23 cellular contexts compared by ENCODE assay signal in genomic region chr14:105240811-105241576, GRCh38.
"Had no signal": no experiment of that assay in that cellular context is flagged by ENCODE, and none has a peak within 500 bp of the region (broad histone marks: within the 10 kb centered on the region; RNA-seq: fewer than 3 reads in every experiment).

No MANE protein-coding gene starts in this region.

- H3K4me2 ChIP-seq: neural progenitor cell, smooth muscle cell had no signal

- ATAC-seq: left lobe of liver; stimulated activated naive CD8-positive, alpha-beta T cell treated with anti-CD3 and anti-CD28 coated beads, Interleukin-15, amount 100 ng/mL, for 72 hours had no signal

- H3K36me3 ChIP-seq: colonic mucosa, neural progenitor cell, ovary, thyroid gland had no signal

- DNase-seq: central memory CD4-positive, alpha-beta T cell; colonic mucosa; dermis blood vessel endothelial cell; effector memory CD4-positive, alpha-beta T cell; esophagus squamous epithelium; hypothalamus; immature natural killer cell; islet precursor cell; lower lobe of right lung; nucleus accumbens; ovary; retina; stimulated activated CD4-positive, alpha-beta T cell treated with anti-CD3 and anti-CD28 coated beads, Interleukin-12 subunit alpha, Interleukin-12 subunit beta, amount 100 ng/mL, for 4 hours; stimulated activated CD4-positive, alpha-beta T cell treated with anti-CD3 and anti-CD28 coated beads, Interleukin-1b, Interleukin-23, amount 100 ng/mL, for 48 hours; stimulated activated CD4-positive, alpha-beta T cell treated with anti-CD3 and anti-CD28 coated beads, Interleukin-4, amount 100 ng/mL, for 1 hour; stimulated activated CD8-positive, alpha-beta memory T cell treated with anti-CD3 and anti-CD28 coated beads, Interleukin-4, amount 100 ng/mL, for 48 hours; stimulated activated naive CD4-positive, alpha-beta T cell; stimulated activated naive CD8-positive, alpha-beta T cell treated with anti-CD3 and anti-CD28 coated beads, Interleukin-15, amount 100 ng/mL, for 72 hours; thyroid gland; trophoblast cell had no signal

- H3K27me3 ChIP-seq: colonic mucosa, esophagus squamous epithelium, neural progenitor cell, ovary, thyroid gland had no signal

- H3K4me3 ChIP-seq: colonic mucosa, esophagus squamous epithelium, lower lobe of right lung, neural progenitor cell, ovary, smooth muscle cell, thyroid gland had no signal

- H3K4me1 ChIP-seq: colonic mucosa, lower lobe of right lung, neural progenitor cell, thyroid gland had no signal

- H2AFZ ChIP-seq: neural progenitor cell had no signal

- H3K9me3 ChIP-seq: colonic mucosa, esophagus squamous epithelium, lower lobe of right lung, ovary, thyroid gland had no signal

- H3K27ac ChIP-seq: colonic mucosa, esophagus squamous epithelium, lower lobe of right lung, neural progenitor cell, ovary, thyroid gland had no signal
